9 cellular contexts compared by ENCODE assay signal in genomic region chr17:80252871-80253270, GRCh38. TPM values are rescaled to one million over a fixed set of nuclear protein-coding genes. Genes with fewer than 3 reads are reported as not detected.
DNase-seq lines count a peak whose midpoint lies in the region; ATAC-seq and TF ChIP-seq lines count a peak whose summit lies in the region.
"Had no signal": no experiment of that assay in that cellular context is flagged by ENCODE, and none has a peak within 500 bp of the region (broad histone marks: within the 10 kb centered on the region; RNA-seq: fewer than 3 reads in every experiment).

No MANE protein-coding gene starts in this region.

- DNase-seq in NCI-H1105 treated with DMSO at 0.1 percent for 48 hours (lab: John Stamatoyannopoulos, UW) (peak; percentile 4), NCI-H1105 (lab: John Stamatoyannopoulos, UW) (no peak), NCI-H526 treated with DMSO at 0.1 percent for 48 hours (lab: John Stamatoyannopoulos, UW) (peak; percentile 51), activated T-cell treated with anti-CD3 and anti-CD28 coated beads for 4 hours (peak; percentile 75), foreskin keratinocyte (no peak), cerebellar nuclear complex (lab: John Stamatoyannopoulos, UW) (no peak), middle frontal gyrus (ENCODE audit: extremely low spot score, low spot score) (no peak)
- peak; percentile 81 for DNase-seq in stimulated activated CD4-positive, alpha-beta T cell treated with anti-CD3 and anti-CD28 coated beads, Interleukin-12 subunit alpha, Interleukin-12 subunit beta, amount 100 ng/mL, for 4 hours

- peak overlapping the region; percentile 30 for H3K27ac ChIP-seq in foreskin keratinocyte

- peak; percentile 97 for TF ChIP-seq CTCF in foreskin keratinocyte (conservative IDR thresholded peaks at IDR 0.05)

- H3K4me1 ChIP-seq in foreskin keratinocyte = peaks cover 16% of the 10 kb centered on the region

- ATAC-seq in foreskin keratinocyte = peak; percentile 81

- H3K27me3 ChIP-seq in foreskin keratinocyte = no peaks in the 10 kb centered on the region
- H3K27me3 ChIP-seq: tibial artery had no signal

RNA-seq across cellular contexts. Expression of gene RNF213, which starts 7.8 kb away (rescaled TPM):
- total RNA-seq in foreskin keratinocyte = 51.1 and 60.1 TPM in 2 replicates
- polyA plus RNA-seq in foreskin keratinocyte = 15.4 and 15.8 TPM in 2 replicates

RNA-seq across cellular contexts. Expression of gene SLC26A11, which starts 32.6 kb away (rescaled TPM):
- total RNA-seq in foreskin keratinocyte = 3.3 and 3.9 TPM in 2 replicates
- 2.5 and 3.4 TPM in 2 replicates for polyA plus RNA-seq in foreskin keratinocyte

RNA-seq across cellular contexts. Expression of gene SGSH, which starts 32.7 kb away (rescaled TPM):
- 10.3 and 11.8 TPM in 2 replicates for total RNA-seq in foreskin keratinocyte
- polyA plus RNA-seq in foreskin keratinocyte = 12.4 and 13.0 TPM in 2 replicates

Comparison
In these comparisons a context has a peak if more than half of its experiments do, and no peak if none do; other contexts are left out.
1. DNase-seq: peak in NCI-H1105 treated with DMSO at 0.1 percent for 48 hours (single experiment), NCI-H526 treated with DMSO at 0.1 percent for 48 hours (single experiment), activated T-cell treated with anti-CD3 and anti-CD28 coated beads for 4 hours (single experiment) and stimulated activated CD4-positive, alpha-beta T cell treated with anti-CD3 and anti-CD28 coated beads, Interleukin-12 subunit alpha, Interleukin-12 subunit beta, amount 100 ng/mL, for 4 hours (single experiment); none in NCI-H1105 (single experiment), foreskin keratinocyte (0 of 2), cerebellar nuclear complex (0 of 2) and middle frontal gyrus (single experiment).